Comparison of ENCODE assay signal across 20 cellular contexts in genomic region chr5:89105171-89105695, GRCh38.
"Had no signal": no experiment of that assay in that cellular context is flagged by ENCODE, and none has a peak within 500 bp of the region (broad histone marks: within the 10 kb centered on the region; RNA-seq: fewer than 3 reads in every experiment).

No MANE protein-coding gene starts in this region.

- H3K27ac Mint-ChIP-seq: activated B cell treated with CpG ODN at 0.5 μM for 24 hours; activated CD4-positive, alpha-beta memory T cell treated with anti-CD3 and anti-CD28 coated beads for 36 hours; activated naive CD8-positive, alpha-beta T cell treated with anti-CD3 and anti-CD28 coated beads for 36 hours; brain; natural killer cell had no signal

- DNase-seq: activated B cell treated with CpG ODN at 0.5 μM for 24 hours; activated CD4-positive, alpha-beta memory T cell treated with anti-CD3 and anti-CD28 coated beads for 36 hours; activated CD4-positive, alpha-beta T cell treated with anti-CD3 and anti-CD28 coated beads for 4 hours; activated naive CD4-positive, alpha-beta T cell; activated naive CD8-positive, alpha-beta T cell treated with anti-CD3 and anti-CD28 coated beads for 36 hours; activated T-cell treated with anti-CD3 and anti-CD28 coated beads for 4 hours; amniotic stem cell; central memory CD4-positive, alpha-beta T cell; gastrocnemius medialis; heart left ventricle; natural killer cell; stimulated activated CD4-positive, alpha-beta T cell treated with anti-CD3 and anti-CD28 coated beads, Interleukin-4, amount 100 ng/mL, for 4 hours; stimulated activated naive CD4-positive, alpha-beta T cell; T-helper 1 cell; T-helper 9 cell had no signal

- H3K4me1 Mint-ChIP-seq: activated B cell treated with CpG ODN at 0.5 μM for 24 hours; activated naive CD8-positive, alpha-beta T cell treated with anti-CD3 and anti-CD28 coated beads for 36 hours; brain; natural killer cell had no signal

- H3K36me3 Mint-ChIP-seq: activated CD4-positive, alpha-beta memory T cell treated with anti-CD3 and anti-CD28 coated beads for 36 hours; activated naive CD8-positive, alpha-beta T cell treated with anti-CD3 and anti-CD28 coated beads for 36 hours; brain; natural killer cell had no signal

- H3K4me3 Mint-ChIP-seq: activated B cell treated with CpG ODN at 0.5 μM for 24 hours; activated CD4-positive, alpha-beta memory T cell treated with anti-CD3 and anti-CD28 coated beads for 36 hours; activated naive CD8-positive, alpha-beta T cell treated with anti-CD3 and anti-CD28 coated beads for 36 hours; brain; natural killer cell had no signal

- H3K4me3 ChIP-seq: gastrocnemius medialis, heart left ventricle had no signal

- ATAC-seq: gastrocnemius medialis, heart left ventricle, natural killer cell, sciatic nerve had no signal

- H3K27me3 ChIP-seq: gastrocnemius medialis, heart left ventricle, neutrophil had no signal

- FAIRE-seq: colon had no signal

- H3K9ac ChIP-seq: parathyroid adenoma had no signal

- H3K27ac ChIP-seq: gastrocnemius medialis, heart left ventricle, neutrophil, parathyroid adenoma had no signal

- H3K27me3 Mint-ChIP-seq: activated B cell treated with CpG ODN at 0.5 μM for 24 hours; activated CD4-positive, alpha-beta memory T cell treated with anti-CD3 and anti-CD28 coated beads for 36 hours had no signal

- H3K36me3 ChIP-seq: gastrocnemius medialis, heart left ventricle, neutrophil had no signal

- H3K4me1 ChIP-seq: heart left ventricle, parathyroid adenoma had no signal

- H3K9me3 Mint-ChIP-seq: activated CD4-positive, alpha-beta memory T cell treated with anti-CD3 and anti-CD28 coated beads for 36 hours; natural killer cell had no signal

- H3K79me2 ChIP-seq: parathyroid adenoma had no signal

- H2AFZ ChIP-seq: parathyroid adenoma had no signal

- H3K9me3 ChIP-seq: gastrocnemius medialis, heart left ventricle, neutrophil had no signal
